9 cellular contexts compared by ENCODE assay signal in genomic region chr15:100713163-100713867, GRCh38.
DNase-seq lines count a peak whose midpoint lies in the region; ATAC-seq and TF ChIP-seq lines count a peak whose summit lies in the region.
"Had no signal": no experiment of that assay in that cellular context is flagged by ENCODE, and none has a peak within 500 bp of the region (broad histone marks: within the 10 kb centered on the region; RNA-seq: fewer than 3 reads in every experiment).

No MANE protein-coding gene starts in this region.

- TF ChIP-seq POLR2A in upper lobe of left lung (IDR thresholded peaks at IDR 0.05) = no peak

- ATAC-seq in upper lobe of left lung (ENCODE audit: low FRiP score in 2 of 2) (peak in 1 of 2 donors; percentile 47), GM19463 (IDR thresholded peaks at IDR 0.05; ENCODE audit: unreplicated experiment) (no peak), HG02870 (IDR thresholded peaks at IDR 0.05; ENCODE audit: unreplicated experiment) (no peak)

- DNase-seq in HT-29 (ENCODE audit: low spot score) (peak; percentile 99), astrocyte of the spinal cord (ENCODE audit: low read depth, low spot score) (peak; percentile 65), kidney epithelial cell (ENCODE audit: low read depth) (peak; percentile 79), upper lobe of left lung (peak; percentile 52 to 61), NCI-H510A (lab: John Stamatoyannopoulos, UW) (no peak)
- DNase-seq: amniotic stem cell, NCI-H1930 had no signal

- TF ChIP-seq CTCF in astrocyte of the spinal cord (IDR thresholded peaks at IDR 0.05; ENCODE audit: low read depth, low read length) (no peak), kidney epithelial cell (IDR thresholded peaks at IDR 0.05; ENCODE audit: insufficient read depth, low read length, poor library complexity, severe bottlenecking) (no peak), upper lobe of left lung (IDR thresholded peaks at IDR 0.05) (no peak)

- no peak overlapping the region for H3K27ac ChIP-seq in upper lobe of left lung

- no peak overlapping the region for H3K4me3 ChIP-seq in astrocyte of the spinal cord (ENCODE audit: low read depth, low read length)
- no peak overlapping the region for H3K4me3 ChIP-seq in kidney epithelial cell (ENCODE audit: low read depth, low read length)
- H3K4me3 ChIP-seq in upper lobe of left lung = no peak overlapping the region

- 78 to 79% methylated on average over 17 to 22 of the region's 22 CpGs for WGBS in upper lobe of left lung, 2 donors

- in situ Hi-C loops in astrocyte of the spinal cord (cut with HindIII; ENCODE audit: low sequenced_read_pairs) = no loop called here

- H3K27me3 ChIP-seq in kidney epithelial cell (ENCODE audit: control insufficient read depth, insufficient read depth, low read length) (no peaks in the 10 kb centered on the region), upper lobe of left lung (no peaks in the 10 kb centered on the region)

- no peaks in the 10 kb centered on the region for H3K36me3 ChIP-seq in kidney epithelial cell (ENCODE audit: control insufficient read depth, insufficient read depth, low read length)
- H3K36me3 ChIP-seq in upper lobe of left lung = no peaks in the 10 kb centered on the region

- no peaks in the 10 kb centered on the region for H3K9me3 ChIP-seq in upper lobe of left lung

- H3K4me1 ChIP-seq in upper lobe of left lung = peaks cover 9 to 39% (median 29%) of the 10 kb centered on the region in 4 donors

- no peak for TF ChIP-seq EP300 in upper lobe of left lung (IDR thresholded peaks at IDR 0.05)
